Comparison of ENCODE assay signal across 10 cellular contexts in the genomic region with DNA sequence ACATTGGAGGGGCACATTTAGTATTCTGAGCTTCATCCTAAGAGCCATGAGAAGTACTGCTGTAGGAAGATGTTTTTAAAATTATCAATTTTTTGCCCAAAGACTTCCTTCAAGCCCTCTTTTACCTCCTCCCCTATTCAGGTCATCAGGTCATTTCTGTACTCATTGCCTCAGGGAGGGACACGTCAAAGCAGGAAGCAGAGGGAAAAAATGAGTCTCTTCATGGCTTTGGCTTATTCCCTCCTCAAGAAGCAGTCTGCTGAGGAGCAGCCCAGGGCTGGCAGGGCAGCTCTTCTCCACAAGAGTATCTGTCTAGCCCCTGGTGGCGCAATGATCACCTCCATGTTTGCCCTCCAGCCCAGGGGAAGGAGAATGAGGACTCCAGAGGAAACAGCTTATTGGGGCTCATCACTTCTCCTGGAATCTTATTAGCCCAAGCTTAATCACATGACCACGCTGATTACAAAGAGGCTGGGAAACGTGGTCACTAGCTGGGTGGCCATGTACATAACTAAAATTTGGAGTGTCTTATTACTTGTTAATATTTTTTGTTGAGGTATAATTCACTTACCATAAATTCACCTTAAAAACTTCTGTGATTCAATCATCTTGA. TPM values are rescaled to one million over a fixed set of nuclear protein-coding genes. Genes with fewer than 3 reads are reported as not detected.
"Had no signal": no experiment of that assay in that cellular context is flagged by ENCODE, and none has a peak within 500 bp of the region (broad histone marks: within the 10 kb centered on the region; RNA-seq: fewer than 3 reads in every experiment).

No MANE protein-coding gene starts in this region.

- H3K4me1 Mint-ChIP-seq: activated naive CD8-positive, alpha-beta T cell treated with anti-CD3 and anti-CD28 coated beads, Interleukin-2, amount 50 U/mL, for 24 hours; naive thymus-derived CD4-positive, alpha-beta T cell had no signal

- DNase-seq: activated CD4-positive, alpha-beta memory T cell treated with anti-CD3 and anti-CD28 coated beads for 36 hours; activated CD8-positive, alpha-beta memory T cell treated with anti-CD3 and anti-CD28 coated beads, Interleukin-2, amount 50 U/mL, for 4 hours; activated naive CD8-positive, alpha-beta T cell treated with anti-CD3 and anti-CD28 coated beads, Interleukin-2, amount 50 U/mL, for 24 hours; activated T-cell treated with anti-CD3 and anti-CD28 coated beads, Interleukin-2, amount 50 U/mL, for 72 hours; heart left ventricle; naive thymus-derived CD4-positive, alpha-beta T cell; stomach had no signal

- H3K27ac Mint-ChIP-seq: activated CD4-positive, alpha-beta memory T cell treated with anti-CD3 and anti-CD28 coated beads for 36 hours; activated naive CD8-positive, alpha-beta T cell treated with anti-CD3 and anti-CD28 coated beads, Interleukin-2, amount 50 U/mL, for 24 hours; activated T-cell treated with anti-CD3 and anti-CD28 coated beads, Interleukin-2, amount 50 U/mL, for 72 hours; naive thymus-derived CD4-positive, alpha-beta T cell had no signal

- ATAC-seq: activated naive CD8-positive, alpha-beta T cell treated with anti-CD3 and anti-CD28 coated beads, Interleukin-2, amount 50 U/mL, for 24 hours; activated T-cell treated with anti-CD3 and anti-CD28 coated beads, Interleukin-2, amount 50 U/mL, for 72 hours; heart left ventricle; naive thymus-derived CD4-positive, alpha-beta T cell had no signal

- H3K36me3 ChIP-seq: ascending aorta, heart left ventricle, stomach, thoracic aorta had no signal

- H3K27me3 ChIP-seq: ascending aorta had no signal

- H3K9me3 Mint-ChIP-seq: activated CD4-positive, alpha-beta memory T cell treated with anti-CD3 and anti-CD28 coated beads for 36 hours; activated naive CD8-positive, alpha-beta T cell treated with anti-CD3 and anti-CD28 coated beads, Interleukin-2, amount 50 U/mL, for 24 hours; activated T-cell treated with anti-CD3 and anti-CD28 coated beads, Interleukin-2, amount 50 U/mL, for 72 hours had no signal

- H3K4me3 ChIP-seq: ascending aorta, heart left ventricle, stomach, thoracic aorta had no signal

- H3K36me3 Mint-ChIP-seq: activated CD4-positive, alpha-beta memory T cell treated with anti-CD3 and anti-CD28 coated beads for 36 hours; naive thymus-derived CD4-positive, alpha-beta T cell had no signal

- H3K4me3 Mint-ChIP-seq: activated CD4-positive, alpha-beta memory T cell treated with anti-CD3 and anti-CD28 coated beads for 36 hours; activated naive CD8-positive, alpha-beta T cell treated with anti-CD3 and anti-CD28 coated beads, Interleukin-2, amount 50 U/mL, for 24 hours; activated T-cell treated with anti-CD3 and anti-CD28 coated beads, Interleukin-2, amount 50 U/mL, for 72 hours; naive thymus-derived CD4-positive, alpha-beta T cell had no signal

- H3K4me1 ChIP-seq: ascending aorta, heart left ventricle, stomach had no signal

- H3K27ac ChIP-seq: ascending aorta, heart left ventricle, stomach, thoracic aorta, VCaP had no signal

- H3K9me3 ChIP-seq: ascending aorta, heart left ventricle, thoracic aorta had no signal

RNA-seq across cellular contexts. Expression of a gene that starts 44.2 kb away (rescaled TPM):
- total RNA-seq: activated CD4-positive, alpha-beta memory T cell treated with anti-CD3 and anti-CD28 coated beads for 36 hours had no signal
